Comparison of ENCODE assay signal across 17 cellular contexts in genomic region chr2:96716388-96716787, GRCh38. TPM values are rescaled to one million over a fixed set of nuclear protein-coding genes. Genes with fewer than 3 reads are reported as not detected.
DNase-seq lines count a peak whose midpoint lies in the region; ATAC-seq, FAIRE-seq and TF ChIP-seq lines count a peak whose summit lies in the region.
"Had no signal": no experiment of that assay in that cellular context is flagged by ENCODE, and none has a peak within 500 bp of the region (broad histone marks: within the 10 kb centered on the region; RNA-seq: fewer than 3 reads in every experiment).

No MANE protein-coding gene starts in this region.

- in situ Hi-C loops in G401 (cut with HindIII; ENCODE audit: low sequenced_read_pairs): no loop called here

- TF ChIP-seq CTCF in heart left ventricle (IDR thresholded peaks at IDR 0.05) (no peak), gastroesophageal sphincter (IDR thresholded peaks at IDR 0.05) (no peak)

- TF ChIP-seq EP300 in gastroesophageal sphincter (IDR thresholded peaks at IDR 0.05): no peak

- CTCF ChIA-PET in activated naive CD4-positive, alpha-beta T cell treated with anti-CD3 and anti-CD28 coated beads, Interleukin-2, amount 10 ng/mL, durations not matched to agents 7 days and 5 days (lab: Charles Lee): no interaction called here

- TF ChIP-seq POLR2A in GM12891 (IDR thresholded peaks at IDR 0.05; ENCODE audit: low read depth, low read length): no peak
- no peak for TF ChIP-seq POLR2A in heart left ventricle (IDR thresholded peaks at IDR 0.05)
- no peak for TF ChIP-seq POLR2A in gastroesophageal sphincter (IDR thresholded peaks at IDR 0.05)

- H3K27ac Mint-ChIP-seq in activated naive CD4-positive, alpha-beta T cell treated with anti-CD3 and anti-CD28 coated beads, Interleukin-2, amount 50 U/mL, for 24 hours: peak overlapping the region; percentile 15
- no peak overlapping the region for H3K27ac Mint-ChIP-seq in activated naive CD4-positive, alpha-beta T cell treated with anti-CD3 and anti-CD28 coated beads, Interleukin-2, amount 10 ng/mL, durations not matched to agents 7 days and 5 days
- H3K27ac Mint-ChIP-seq in central memory CD8-positive, alpha-beta T cell (ENCODE audit: low read depth): peak overlapping the region; percentile 38
- H3K27ac Mint-ChIP-seq: GM23338, HFFc6 had no signal

- H3K27ac ChIP-seq in heart left ventricle (no peak overlapping the region), gastroesophageal sphincter (no peak overlapping the region)
- H3K27ac ChIP-seq: BLaER1 had no signal

- no peak for DNase-seq in activated naive CD4-positive, alpha-beta T cell treated with anti-CD3 and anti-CD28 coated beads, Interleukin-2, amount 10 ng/mL, durations not matched to agents 7 days and 5 days
- DNase-seq in GM12891 (ENCODE audit: insufficient read length, low spot score) (no peak), heart left ventricle (no peak), G401 (ENCODE audit: low spot score) (no peak)
- DNase-seq in central memory CD8-positive, alpha-beta T cell (ENCODE audit: low spot score in 2 of 2): no peak
- DNase-seq: Calu3; CD4-positive, alpha-beta memory T cell; DMS79 treated with DMSO at 0.1 percent for 48 hours; HCEC 1CT; HFFc6 had no signal

- H3K36me3 ChIP-seq in heart left ventricle (peaks cover 0 to 82% (median 21%) of the 10 kb centered on the region in 9 donors), gastroesophageal sphincter (peaks cover under 1 to 95% of the 10 kb centered on the region in 2 donors)

- no peaks in the 10 kb centered on the region for H3K27me3 Mint-ChIP-seq in activated naive CD4-positive, alpha-beta T cell treated with anti-CD3 and anti-CD28 coated beads, Interleukin-2, amount 50 U/mL, for 24 hours
- H3K27me3 Mint-ChIP-seq in activated naive CD4-positive, alpha-beta T cell treated with anti-CD3 and anti-CD28 coated beads, Interleukin-2, amount 10 ng/mL, durations not matched to agents 7 days and 5 days: no peaks in the 10 kb centered on the region
- H3K27me3 Mint-ChIP-seq in central memory CD8-positive, alpha-beta T cell: no peaks in the 10 kb centered on the region
- H3K27me3 Mint-ChIP-seq: CD4-positive, alpha-beta memory T cell had no signal

- FAIRE-seq in GM12891 (lab: Jason Lieb, UNC): peak; percentile 20
- FAIRE-seq: GM12878, H54 had no signal

- peaks cover 2% of the 10 kb centered on the region for H3K36me3 Mint-ChIP-seq in activated naive CD4-positive, alpha-beta T cell treated with anti-CD3 and anti-CD28 coated beads, Interleukin-2, amount 50 U/mL, for 24 hours
- peaks cover 2% of the 10 kb centered on the region for H3K36me3 Mint-ChIP-seq in activated naive CD4-positive, alpha-beta T cell treated with anti-CD3 and anti-CD28 coated beads, Interleukin-2, amount 10 ng/mL, durations not matched to agents 7 days and 5 days
- H3K36me3 Mint-ChIP-seq in central memory CD8-positive, alpha-beta T cell (ENCODE audit: insufficient read depth): peaks cover 10% of the 10 kb centered on the region

- intact Hi-C loops in heart left ventricle (cut with DNase I): no loop called here

- H3K4me3 Mint-ChIP-seq in activated naive CD4-positive, alpha-beta T cell treated with anti-CD3 and anti-CD28 coated beads, Interleukin-2, amount 50 U/mL, for 24 hours: no peak overlapping the region
- no peak overlapping the region for H3K4me3 Mint-ChIP-seq in activated naive CD4-positive, alpha-beta T cell treated with anti-CD3 and anti-CD28 coated beads, Interleukin-2, amount 10 ng/mL, durations not matched to agents 7 days and 5 days
- no peak overlapping the region for H3K4me3 Mint-ChIP-seq in central memory CD8-positive, alpha-beta T cell
- H3K4me3 Mint-ChIP-seq: CD14-positive monocyte; CD4-positive, alpha-beta memory T cell; GM23338; HFFc6 had no signal

- H3K27me3 ChIP-seq in heart left ventricle (no peaks in the 10 kb centered on the region), gastroesophageal sphincter (no peaks in the 10 kb centered on the region)
- H3K27me3 ChIP-seq: BLaER1 had no signal

- no peaks in the 10 kb centered on the region for H3K4me1 Mint-ChIP-seq in activated naive CD4-positive, alpha-beta T cell treated with anti-CD3 and anti-CD28 coated beads, Interleukin-2, amount 50 U/mL, for 24 hours
- H3K4me1 Mint-ChIP-seq in activated naive CD4-positive, alpha-beta T cell treated with anti-CD3 and anti-CD28 coated beads, Interleukin-2, amount 10 ng/mL, durations not matched to agents 7 days and 5 days: no peaks in the 10 kb centered on the region
- H3K4me1 Mint-ChIP-seq in central memory CD8-positive, alpha-beta T cell: peaks cover 5% of the 10 kb centered on the region
- H3K4me1 Mint-ChIP-seq: CD14-positive monocyte had no signal

- no peak overlapping the region for H3K4me3 ChIP-seq in heart left ventricle
- H3K4me3 ChIP-seq in gastroesophageal sphincter: no peak overlapping the region
- H3K4me3 ChIP-seq: BLaER1, GM12878, GM23338 had no signal

- peaks cover 0 to 3% (median 0%) of the 10 kb centered on the region in 12 donors for H3K4me1 ChIP-seq in heart left ventricle
- H3K4me1 ChIP-seq in gastroesophageal sphincter: no peaks in the 10 kb centered on the region
- H3K4me1 ChIP-seq: BLaER1 had no signal

- no peak for ATAC-seq in central memory CD8-positive, alpha-beta T cell (replicated peaks; ENCODE audit: extremely low read depth, poor library complexity, severe bottlenecking)
- ATAC-seq in heart left ventricle (no peak), gastroesophageal sphincter (no peak)
- ATAC-seq: GM12878, GM23338 had no signal

- H3K9me3 ChIP-seq in heart left ventricle: no peaks in the 10 kb centered on the region
- H3K9me3 ChIP-seq in gastroesophageal sphincter: no peaks in the 10 kb centered on the region
- H3K9me3 ChIP-seq: BLaER1 had no signal

- no peaks in the 10 kb centered on the region for H3K9me3 Mint-ChIP-seq in activated naive CD4-positive, alpha-beta T cell treated with anti-CD3 and anti-CD28 coated beads, Interleukin-2, amount 50 U/mL, for 24 hours
- H3K9me3 Mint-ChIP-seq in activated naive CD4-positive, alpha-beta T cell treated with anti-CD3 and anti-CD28 coated beads, Interleukin-2, amount 10 ng/mL, durations not matched to agents 7 days and 5 days: no peaks in the 10 kb centered on the region
- H3K9me3 Mint-ChIP-seq in central memory CD8-positive, alpha-beta T cell: no peaks in the 10 kb centered on the region
- H3K9me3 Mint-ChIP-seq: CD4-positive, alpha-beta memory T cell; GM23338; HFFc6 had no signal

TF ChIP-seq in GM12891, 5 proteins besides CTCF, POLR2A, EP300 and RAD21:
- no peak for TF ChIP-seq SPI1 (IDR thresholded peaks at IDR 0.05; ENCODE audit: low read depth, low read length)
- TF ChIP-seq POU2F2 (IDR thresholded peaks at IDR 0.05; ENCODE audit: low read depth, low read length): no peak
- TF ChIP-seq PAX5 (IDR thresholded peaks at IDR 0.05; ENCODE audit: insufficient read depth, low read length, severe bottlenecking): no peak
- no peak for TF ChIP-seq POLR2AphosphoS5 (IDR thresholded peaks at IDR 0.05; ENCODE audit: low read depth, low read length)
- TF ChIP-seq TAF1 (IDR thresholded peaks at IDR 0.05; ENCODE audit: low read depth, low read length): no peak

RNA-seq across cellular contexts. Expression of gene LMAN2L, which starts 23.5 kb away (rescaled TPM):
- polyA plus RNA-seq in GM12891 (2012; ENCODE audit: low read depth, missing spikeins): 7.8 TPM
- 10 to 100 TPM; 15.1 to 27.8 (median 20.5) TPM for total RNA-seq in heart left ventricle
- polyA plus RNA-seq in heart left ventricle: 10 to 100 TPM; 11.3 to 38.5 TPM
- total RNA-seq in G401 (2014; rRNA removed; shearing (Covaris generic)): 31.8 and 75.0 TPM in 2 replicates
- 10 to 100 TPM; 18.1 to 22.9 (median 21.5) TPM for total RNA-seq in gastroesophageal sphincter

RNA-seq across cellular contexts. Expression of gene CNNM4, which starts 44.3 kb away (rescaled TPM):
- polyA plus RNA-seq in GM12891 (2012; ENCODE audit: low read depth, missing spikeins): 9.2 TPM
- 10 to 100 TPM; 13.1 to 47.7 (median 28.7) TPM for total RNA-seq in heart left ventricle
- 10 to 100 TPM; 11.3 to 12.7 TPM for polyA plus RNA-seq in heart left ventricle
- total RNA-seq in G401 (2014; rRNA removed; shearing (Covaris generic)): 6.2 and 7.6 TPM in 2 replicates
- 1 to 10 TPM; 2.7 to 6.1 (median 5.5) TPM for total RNA-seq in gastroesophageal sphincter
